Comparison of ENCODE assay signal across 2 cellular contexts in the genomic region with DNA sequence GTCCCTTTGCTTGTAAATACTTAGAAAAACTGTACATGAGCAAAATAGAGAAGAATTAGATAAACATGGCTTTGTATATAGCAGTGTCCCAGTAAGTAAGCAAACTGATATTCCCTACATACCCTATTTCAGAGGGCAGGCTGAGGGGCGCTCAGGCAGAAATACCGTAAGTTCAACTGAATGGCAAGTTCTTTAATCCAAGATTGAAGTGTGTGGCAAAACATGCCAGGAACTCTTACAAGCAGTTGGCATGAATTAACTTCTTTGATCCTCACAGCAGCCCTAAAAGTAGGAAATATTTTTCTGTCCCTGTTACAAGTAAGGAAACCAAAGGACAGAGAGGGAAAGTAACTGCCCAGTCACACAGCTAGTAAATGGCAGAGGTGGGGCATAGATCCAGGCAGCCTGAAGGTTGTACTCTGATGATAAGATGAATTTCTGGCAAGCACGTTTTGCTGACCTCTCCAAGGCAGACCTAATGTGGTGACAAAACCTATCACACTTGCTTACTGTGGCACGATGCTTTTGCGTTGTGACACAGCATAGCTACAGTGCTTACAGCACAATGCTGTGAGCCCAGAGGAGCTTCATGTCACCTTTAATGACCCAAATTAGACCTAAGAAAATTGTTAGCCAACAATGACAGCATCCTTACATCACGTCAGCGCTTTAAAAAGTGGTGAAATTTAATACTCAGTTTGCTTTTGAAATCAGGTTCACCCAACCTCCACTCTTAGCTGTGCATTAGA.
TF ChIP-seq lines count a peak whose summit lies in the region.

No MANE protein-coding gene starts in this region.

TF ChIP-seq in A549, 52 proteins besides CTCF, POLR2A, EP300 and RAD21:
- TF ChIP-seq CBX8 (IDR thresholded peaks at IDR 0.05) (no peak), MAFK (IDR thresholded peaks at IDR 0.05; ENCODE audit: partially characterized antibody) (peak; percentile 16)

TF ChIP-seq in SK-N-SH, 30 proteins besides CTCF, POLR2A, EP300 and RAD21:
- TF ChIP-seq, protein P1, sequence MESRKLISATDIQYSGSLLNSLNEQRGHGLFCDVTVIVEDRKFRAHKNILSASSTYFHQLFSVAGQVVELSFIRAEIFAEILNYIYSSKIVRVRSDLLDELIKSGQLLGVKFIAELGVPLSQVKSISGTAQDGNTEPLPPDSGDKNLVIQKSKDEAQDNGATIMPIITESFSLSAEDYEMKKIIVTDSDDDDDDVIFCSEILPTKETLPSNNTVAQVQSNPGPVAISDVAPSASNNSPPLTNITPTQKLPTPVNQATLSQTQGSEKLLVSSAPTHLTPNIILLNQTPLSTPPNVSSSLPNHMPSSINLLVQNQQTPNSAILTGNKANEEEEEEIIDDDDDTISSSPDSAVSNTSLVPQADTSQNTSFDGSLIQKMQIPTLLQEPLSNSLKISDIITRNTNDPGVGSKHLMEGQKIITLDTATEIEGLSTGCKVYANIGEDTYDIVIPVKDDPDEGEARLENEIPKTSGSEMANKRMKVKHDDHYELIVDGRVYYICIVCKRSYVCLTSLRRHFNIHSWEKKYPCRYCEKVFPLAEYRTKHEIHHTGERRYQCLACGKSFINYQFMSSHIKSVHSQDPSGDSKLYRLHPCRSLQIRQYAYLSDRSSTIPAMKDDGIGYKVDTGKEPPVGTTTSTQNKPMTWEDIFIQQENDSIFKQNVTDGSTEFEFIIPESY (IDR thresholded peaks at IDR 0.05; ENCODE audit: borderline replicate concordance, low read depth): no peak
- no peak for TF ChIP-seq FOSL2 (IDR thresholded peaks at IDR 0.05; ENCODE audit: borderline replicate concordance, low read depth)
- no peak for TF ChIP-seq SIN3A (IDR thresholded peaks at IDR 0.05; ENCODE audit: borderline replicate concordance, low read depth, low read length)
- no peak for TF ChIP-seq YY1 (IDR thresholded peaks at IDR 0.05; ENCODE audit: low read depth)
- TF ChIP-seq, protein P2, sequence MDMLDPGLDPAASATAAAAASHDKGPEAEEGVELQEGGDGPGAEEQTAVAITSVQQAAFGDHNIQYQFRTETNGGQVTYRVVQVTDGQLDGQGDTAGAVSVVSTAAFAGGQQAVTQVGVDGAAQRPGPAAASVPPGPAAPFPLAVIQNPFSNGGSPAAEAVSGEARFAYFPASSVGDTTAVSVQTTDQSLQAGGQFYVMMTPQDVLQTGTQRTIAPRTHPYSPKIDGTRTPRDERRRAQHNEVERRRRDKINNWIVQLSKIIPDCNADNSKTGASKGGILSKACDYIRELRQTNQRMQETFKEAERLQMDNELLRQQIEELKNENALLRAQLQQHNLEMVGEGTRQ (IDR thresholded peaks at IDR 0.05; ENCODE audit: borderline replicate concordance, low read depth, low read length): no peak
- TF ChIP-seq TCF12 (IDR thresholded peaks at IDR 0.05): no peak
- TF ChIP-seq MEF2A (IDR thresholded peaks at IDR 0.05; ENCODE audit: borderline replicate concordance, low read depth): no peak
- TF ChIP-seq, protein P3, sequence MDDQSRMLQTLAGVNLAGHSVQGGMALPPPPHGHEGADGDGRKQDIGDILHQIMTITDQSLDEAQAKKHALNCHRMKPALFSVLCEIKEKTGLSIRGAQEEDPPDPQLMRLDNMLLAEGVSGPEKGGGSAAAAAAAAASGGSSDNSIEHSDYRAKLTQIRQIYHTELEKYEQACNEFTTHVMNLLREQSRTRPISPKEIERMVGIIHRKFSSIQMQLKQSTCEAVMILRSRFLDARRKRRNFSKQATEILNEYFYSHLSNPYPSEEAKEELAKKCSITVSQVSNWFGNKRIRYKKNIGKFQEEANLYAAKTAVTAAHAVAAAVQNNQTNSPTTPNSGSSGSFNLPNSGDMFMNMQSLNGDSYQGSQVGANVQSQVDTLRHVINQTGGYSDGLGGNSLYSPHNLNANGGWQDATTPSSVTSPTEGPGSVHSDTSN (IDR thresholded peaks at IDR 0.05): no peak
- no peak for TF ChIP-seq RFX5 (IDR thresholded peaks at IDR 0.05; ENCODE audit: low read length)
- no peak for TF ChIP-seq GATA2 (CRISPR knock-in tag; IDR thresholded peaks at IDR 0.05)
- no peak for TF ChIP-seq FOXM1 (IDR thresholded peaks at IDR 0.05; ENCODE audit: low read depth)
- no peak for TF ChIP-seq POLR2AphosphoS5 (IDR thresholded peaks at IDR 0.05; ENCODE audit: low read depth, low read length)
- no peak for TF ChIP-seq ELF1 (IDR thresholded peaks at IDR 0.05)
- TF ChIP-seq MXI1 (IDR thresholded peaks at IDR 0.05; ENCODE audit: low read depth, low read length): no peak
- no peak for TF ChIP-seq EZH2phosphoT487 (IDR thresholded peaks at IDR 0.05; ENCODE audit: borderline replicate concordance, low read depth)
- TF ChIP-seq GABPA (IDR thresholded peaks at IDR 0.05; ENCODE audit: low read depth): no peak
- no peak for TF ChIP-seq FOXJ3 (CRISPR knock-in tag; IDR thresholded peaks at IDR 0.05)
- no peak for TF ChIP-seq JUND (IDR thresholded peaks at IDR 0.05)
- TF ChIP-seq, protein P4, sequence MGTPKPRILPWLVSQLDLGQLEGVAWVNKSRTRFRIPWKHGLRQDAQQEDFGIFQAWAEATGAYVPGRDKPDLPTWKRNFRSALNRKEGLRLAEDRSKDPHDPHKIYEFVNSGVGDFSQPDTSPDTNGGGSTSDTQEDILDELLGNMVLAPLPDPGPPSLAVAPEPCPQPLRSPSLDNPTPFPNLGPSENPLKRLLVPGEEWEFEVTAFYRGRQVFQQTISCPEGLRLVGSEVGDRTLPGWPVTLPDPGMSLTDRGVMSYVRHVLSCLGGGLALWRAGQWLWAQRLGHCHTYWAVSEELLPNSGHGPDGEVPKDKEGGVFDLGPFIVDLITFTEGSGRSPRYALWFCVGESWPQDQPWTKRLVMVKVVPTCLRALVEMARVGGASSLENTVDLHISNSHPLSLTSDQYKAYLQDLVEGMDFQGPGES (IDR thresholded peaks at IDR 0.05; ENCODE audit: low read depth, low read length): no peak
